ENCODE assay signal across 9 cellular contexts in the genomic region with DNA sequence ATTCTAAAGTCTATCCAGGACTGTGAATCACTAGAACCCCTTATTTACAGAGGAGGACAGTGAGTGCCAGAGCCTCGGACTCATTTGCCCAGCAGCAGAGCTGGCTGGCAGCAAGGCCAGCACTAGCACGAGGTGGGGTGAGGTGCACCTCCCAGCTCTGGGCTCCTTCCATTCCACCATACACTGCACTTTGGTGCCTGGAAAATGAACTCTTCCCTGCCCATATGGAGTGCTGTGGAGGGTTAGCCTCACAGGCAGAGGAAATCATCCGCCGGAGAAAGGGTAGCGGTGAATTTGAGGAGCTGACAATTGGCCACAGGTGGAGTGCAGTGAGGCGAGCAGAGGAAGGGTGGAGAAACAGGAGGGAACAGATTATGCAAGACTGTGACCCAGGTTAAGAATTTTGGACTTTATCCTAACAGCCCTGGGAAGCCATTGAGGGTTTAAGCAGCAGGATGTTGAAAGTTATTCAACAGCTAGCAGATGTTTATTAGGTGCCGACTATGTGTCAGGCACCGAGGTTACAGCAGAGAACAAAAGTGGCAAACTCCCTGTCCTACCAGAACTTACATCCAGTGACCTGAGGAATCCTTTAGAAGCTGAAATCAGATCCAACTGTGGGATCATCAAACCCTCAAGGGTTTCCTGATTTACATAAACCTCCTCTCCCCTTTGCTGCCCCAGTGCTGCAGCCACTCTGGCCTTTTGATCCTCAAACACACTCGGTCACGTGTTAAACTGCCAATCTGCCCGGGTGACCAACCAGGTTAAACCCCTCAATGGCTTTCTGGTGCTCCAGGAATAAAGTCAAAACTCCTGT. TPM values are rescaled to one million over a fixed set of nuclear protein-coding genes. Genes with fewer than 3 reads are reported as not detected.
A peak's percentile ranks its signal among the peaks of the same experiment; 100 is the strongest.
DNase-seq lines count a peak whose midpoint lies in the region; ATAC-seq, FAIRE-seq and TF ChIP-seq lines count a peak whose summit lies in the region.
"Had no signal": no experiment of that assay in that cellular context is flagged by ENCODE, and none has a peak within 500 bp of the region (broad histone marks: within the 10 kb centered on the region; RNA-seq: fewer than 3 reads in every experiment).

No MANE protein-coding gene starts in this region.

- peaks cover 79% of the 10 kb centered on the region for H3K4me1 Mint-ChIP-seq in activated naive CD4-positive, alpha-beta T cell treated with anti-CD3 and anti-CD28 coated beads, Interleukin-2, amount 50 U/mL, for 24 hours

- H4K8ac ChIP-seq in mesenchymal stem cell (ENCODE audit: low read length), result no peak overlapping the region

- peaks cover 55% of the 10 kb centered on the region for H3K79me2 ChIP-seq in endothelial cell of umbilical vein (ENCODE audit: control insufficient read depth, insufficient read depth, low read length)

- H2BK12ac ChIP-seq in mesenchymal stem cell (ENCODE audit: low read length in 2 of 2), result peak overlapping the region in 1 of 2 experiments; percentile 67

- no peak overlapping the region for H3K4me3 ChIP-seq in endothelial cell of umbilical vein (replicated peaks in 1 of 3; ENCODE audit: insufficient read depth in 1 of 3, low read depth in 1 of 3, low read length in 3 of 3)
- H3K4me3 ChIP-seq in mesenchymal stem cell (ENCODE audit: insufficient read depth in 1 of 2, low read depth in 1 of 2, low read length in 2 of 2), result peak overlapping the region in 1 of 2 experiments; percentile 26

- no peak for ATAC-seq in GM18858 (IDR thresholded peaks at IDR 0.05; ENCODE audit: unreplicated experiment)
- ATAC-seq: activated CD4-positive, alpha-beta T cell treated with anti-CD3 and anti-CD28 coated beads for 36 hours had no signal

- WGBS in mesenchymal stem cell, result 64% methylated on average over 11 of the region's 11 CpGs

- H3K27ac Mint-ChIP-seq in activated naive CD4-positive, alpha-beta T cell treated with anti-CD3 and anti-CD28 coated beads, Interleukin-2, amount 50 U/mL, for 24 hours, result peak overlapping the region; percentile 27

- intact Hi-C loops in endothelial cell of umbilical vein (cut with micrococcal nuclease), result no loop called here

- H4K91ac ChIP-seq in mesenchymal stem cell (ENCODE audit: low read length), result no peak overlapping the region

- H3K27me3 ChIP-seq in endothelial cell of umbilical vein (ENCODE audit: control insufficient read depth in 2 of 2, insufficient read depth in 2 of 2, low read length in 2 of 2), result no peaks in the 10 kb centered on the region
- H3K27me3 ChIP-seq in mesenchymal stem cell (ENCODE audit: control insufficient read depth in 1 of 2, insufficient read depth in 1 of 2, low read length in 2 of 2), result no peaks in the 10 kb centered on the region

- no peaks in the 10 kb centered on the region for H3K9me3 Mint-ChIP-seq in activated naive CD4-positive, alpha-beta T cell treated with anti-CD3 and anti-CD28 coated beads, Interleukin-2, amount 50 U/mL, for 24 hours

- CTCF ChIA-PET in endothelial cell of umbilical vein (lab: Charles Lee), result interaction anchor here (2.7 kb wide), 1 partner anchor 12 kb away, joined by 18 read pairs; no protein-coding TSS in a partner anchor

- BruUV-seq in endothelial cell of umbilical vein (replicated peaks; lab: Mats Ljungman, UMichigan), result no TSS peak

- FAIRE-seq in endothelial cell of umbilical vein (lab: Jason Lieb, UNC), result no peak

- H3K14ac ChIP-seq in mesenchymal stem cell (ENCODE audit: low read length in 2 of 2), result peak overlapping the region in 1 of 2 experiments; percentile 64

- no peak for TF ChIP-seq CTCF in endothelial cell of umbilical vein (IDR thresholded peaks at IDR 0.05; ENCODE audit: extremely low read depth in 1 of 2, insufficient read depth in 1 of 2, low read depth in 1 of 2, low read length in 2 of 2)

- peaks cover 38% of the 10 kb centered on the region for H3K79me1 ChIP-seq in mesenchymal stem cell (replicated peaks; ENCODE audit: low read length, poor library complexity, severe bottlenecking)

- DNase-seq in activated naive CD4-positive, alpha-beta T cell (lab: John Stamatoyannopoulos, UW), result no peak
- peak; percentile 8 for DNase-seq in endothelial cell of umbilical vein (ENCODE audit: low read depth, low spot score)
- peak; percentile 30 for DNase-seq in mesenchymal stem cell
- DNase-seq in DMS153 (lab: John Stamatoyannopoulos, UW), result no peak
- DNase-seq in activated T-cell treated with anti-CD3 and anti-CD28 coated beads for 4 hours, result no peak
- DNase-seq in DMS79 (lab: John Stamatoyannopoulos, UW), result no peak
- DNase-seq: activated CD4-positive, alpha-beta T cell treated with anti-CD3 and anti-CD28 coated beads for 36 hours had no signal

- H3K4me3 Mint-ChIP-seq in activated naive CD4-positive, alpha-beta T cell treated with anti-CD3 and anti-CD28 coated beads, Interleukin-2, amount 50 U/mL, for 24 hours, result no peak overlapping the region
- H3K4me3 Mint-ChIP-seq: activated CD4-positive, alpha-beta T cell treated with anti-CD3 and anti-CD28 coated beads for 36 hours had no signal

- H2AFZ ChIP-seq in endothelial cell of umbilical vein (ENCODE audit: low read depth, low read length) (no peak overlapping the region), mesenchymal stem cell (ENCODE audit: low read depth, low read length) (no peak overlapping the region)

- H3K4me2 ChIP-seq in endothelial cell of umbilical vein (ENCODE audit: insufficient read depth, low read length) (no peak overlapping the region), mesenchymal stem cell (ENCODE audit: low read length, poor library complexity, severe bottlenecking) (no peak overlapping the region)

- no peaks in the 10 kb centered on the region for H4K20me1 ChIP-seq in endothelial cell of umbilical vein (replicated peaks; ENCODE audit: control insufficient read depth, extremely low read depth, insufficient read depth, low read length)

- TF ChIP-seq POLR2A in endothelial cell of umbilical vein (IDR thresholded peaks at IDR 0.05; ENCODE audit: low read depth, low read length), result no peak

- POLR2A ChIA-PET in endothelial cell of umbilical vein (lab: Charles Lee), result no interaction called here

- no peak overlapping the region for H2AK5ac ChIP-seq in mesenchymal stem cell (ENCODE audit: low read length, severe bottlenecking)

- H3K9me1 ChIP-seq in endothelial cell of umbilical vein (replicated peaks; ENCODE audit: control insufficient read depth, extremely low read depth, insufficient read depth, low read length), result no peaks in the 10 kb centered on the region

- no peak overlapping the region for H3K23ac ChIP-seq in mesenchymal stem cell (ENCODE audit: low read length in 2 of 2)

- no peaks in the 10 kb centered on the region for H3K27me3 Mint-ChIP-seq in activated naive CD4-positive, alpha-beta T cell treated with anti-CD3 and anti-CD28 coated beads, Interleukin-2, amount 50 U/mL, for 24 hours
- H3K27me3 Mint-ChIP-seq: activated CD4-positive, alpha-beta T cell treated with anti-CD3 and anti-CD28 coated beads for 36 hours had no signal

- dilution Hi-C loops in endothelial cell of umbilical vein (cut with MboI; ENCODE audit: extremely low pct_ligation_motif_present, low sequenced_read_pairs), result no loop called here

- H3K9ac ChIP-seq in endothelial cell of umbilical vein (replicated peaks; ENCODE audit: extremely low read depth, insufficient read depth, low read length), result no peak overlapping the region
- H3K9ac ChIP-seq in mesenchymal stem cell (ENCODE audit: low read length), result peak overlapping the region; percentile 7

- no peak overlapping the region for H2BK5ac ChIP-seq in mesenchymal stem cell (ENCODE audit: low read depth, low read length, poor library complexity, severe bottlenecking)

- H3K4me1 ChIP-seq in endothelial cell of umbilical vein (ENCODE audit: control insufficient read depth, extremely low read depth, insufficient read depth, low read length) (peaks cover 15% of the 10 kb centered on the region), mesenchymal stem cell (ENCODE audit: control insufficient read depth, insufficient read depth, low read depth, low read length) (peaks cover 12% of the 10 kb centered on the region)

- no peak overlapping the region for H3K4ac ChIP-seq in mesenchymal stem cell (ENCODE audit: low read depth in 1 of 2, low read length in 2 of 2)

- no peak overlapping the region for H2BK120ac ChIP-seq in mesenchymal stem cell (ENCODE audit: low read depth, low read length)

- H3K36me3 Mint-ChIP-seq in activated naive CD4-positive, alpha-beta T cell treated with anti-CD3 and anti-CD28 coated beads, Interleukin-2, amount 50 U/mL, for 24 hours, result peaks cover 4% of the 10 kb centered on the region

- no peak overlapping the region for H3K27ac ChIP-seq in endothelial cell of umbilical vein (ENCODE audit: insufficient read depth, low read depth, low read length)
- H3K27ac ChIP-seq in mesenchymal stem cell (ENCODE audit: low read length, poor library complexity, severe bottlenecking), result peak overlapping the region; percentile 3

- H3K9me3 ChIP-seq in endothelial cell of umbilical vein (replicated peaks; ENCODE audit: control insufficient read depth, insufficient read depth, low read length) (no peaks in the 10 kb centered on the region), mesenchymal stem cell (ENCODE audit: control insufficient read depth, low read length) (no peaks in the 10 kb centered on the region)

- H3K18ac ChIP-seq in mesenchymal stem cell (ENCODE audit: low read depth in 1 of 2, low read length in 2 of 2), result no peak overlapping the region

- peak overlapping the region; percentile 74 for H2BK15ac ChIP-seq in mesenchymal stem cell (ENCODE audit: low read depth, poor library complexity, severe bottlenecking)

- H3K36me3 ChIP-seq in endothelial cell of umbilical vein (ENCODE audit: control insufficient read depth in 2 of 2, extremely low read depth in 1 of 2, insufficient read depth in 2 of 2, low read length in 2 of 2) (no peaks in the 10 kb centered on the region), mesenchymal stem cell (ENCODE audit: control insufficient read depth in 1 of 2, insufficient read depth in 2 of 2, low read depth in 1 of 2, low read length in 2 of 2) (peaks cover 0 to 15% of the 10 kb centered on the region in 2 experiments)

RNA-seq across cellular contexts. Expression of a gene that starts 6.2 kb away (rescaled TPM):
- 34.5 and 35.0 TPM in 2 replicates for total RNA-seq in endothelial cell of umbilical vein
- polyA plus RNA-seq in endothelial cell of umbilical vein, result 30.4 and 30.9 TPM in 2 replicates
- polyA plus RNA-seq in endothelial cell of umbilical vein (2011; cell fraction: cytosol; rRNA removed), result 30.8 and 32.8 TPM in 2 replicates
- polyA plus RNA-seq in endothelial cell of umbilical vein (2011; cell fraction: nucleus; rRNA removed), result 39.2 and 48.7 TPM in 2 replicates
- 24.7 and 32.2 TPM in 2 replicates for polyA plus RNA-seq in endothelial cell of umbilical vein (2012)
- 34.4 and 39.9 TPM in 2 replicates for polyA minus RNA-seq in endothelial cell of umbilical vein
- polyA minus RNA-seq in endothelial cell of umbilical vein (2011; cell fraction: cytosol; rRNA and poly(A)+ RNA removed), result 12.8 TPM
- 18.9 and 26.5 TPM in 2 replicates for polyA minus RNA-seq in endothelial cell of umbilical vein (2011; cell fraction: nucleus; rRNA and poly(A)+ RNA removed)
- polyA plus RNA-seq in mesenchymal stem cell (2013, experiment 1 of 2), result 24.2 TPM
- 24.0 TPM for polyA plus RNA-seq in mesenchymal stem cell (2013, experiment 2 of 2)

RNA-seq across cellular contexts. Expression of a gene that starts 43.7 kb away (rescaled TPM):
- total RNA-seq in endothelial cell of umbilical vein, result not detected in 2 replicates
- not detected in 2 replicates for polyA plus RNA-seq in endothelial cell of umbilical vein
- polyA plus RNA-seq in endothelial cell of umbilical vein (2011; cell fraction: cytosol; rRNA removed), result not detected in 2 replicates
- polyA plus RNA-seq in endothelial cell of umbilical vein (2011; cell fraction: nucleus; rRNA removed), result not detected in 2 replicates
- polyA plus RNA-seq in endothelial cell of umbilical vein (2012), result not detected in 2 replicates
- polyA minus RNA-seq in endothelial cell of umbilical vein, result not detected in 2 replicates
- not detected for polyA minus RNA-seq in endothelial cell of umbilical vein (2011; cell fraction: cytosol; rRNA and poly(A)+ RNA removed)
- not detected in 2 replicates for polyA minus RNA-seq in endothelial cell of umbilical vein (2011; cell fraction: nucleus; rRNA and poly(A)+ RNA removed)
- not detected for polyA plus RNA-seq in mesenchymal stem cell (2013, experiment 1 of 2)
- not detected for polyA plus RNA-seq in mesenchymal stem cell (2013, experiment 2 of 2)

RNA-seq across cellular contexts. Expression of a gene that starts 46.0 kb away (rescaled TPM):
- not detected in 2 replicates for total RNA-seq in endothelial cell of umbilical vein
- polyA plus RNA-seq in endothelial cell of umbilical vein, result not detected in 2 replicates
- polyA plus RNA-seq in endothelial cell of umbilical vein (2011; cell fraction: cytosol; rRNA removed), result not detected in 2 replicates
- polyA plus RNA-seq in endothelial cell of umbilical vein (2011; cell fraction: nucleus; rRNA removed), result not detected in 2 replicates
- polyA plus RNA-seq in endothelial cell of umbilical vein (2012), result not detected in 2 replicates
- not detected in 2 replicates for polyA minus RNA-seq in endothelial cell of umbilical vein
- not detected for polyA minus RNA-seq in endothelial cell of umbilical vein (2011; cell fraction: cytosol; rRNA and poly(A)+ RNA removed)
- not detected in 2 replicates for polyA minus RNA-seq in endothelial cell of umbilical vein (2011; cell fraction: nucleus; rRNA and poly(A)+ RNA removed)
- not detected for polyA plus RNA-seq in mesenchymal stem cell (2013, experiment 1 of 2)
- polyA plus RNA-seq in mesenchymal stem cell (2013, experiment 2 of 2), result not detected

Comparison
In these comparisons a context has a peak if more than half of its experiments do, and no peak if none do; other contexts are left out.
1. DNase-seq: peak in endothelial cell of umbilical vein (single experiment) and mesenchymal stem cell (single experiment); none in activated naive CD4-positive, alpha-beta T cell (0 of 4), DMS153 (single experiment), activated T-cell treated with anti-CD3 and anti-CD28 coated beads for 4 hours (single experiment) and DMS79 (single experiment).